ENCODE assay signal across 8 cellular contexts in genomic region chr2:127416486-127417001, GRCh38. TPM values are rescaled to one million over a fixed set of nuclear protein-coding genes. Genes with fewer than 3 reads are reported as not detected.
A peak's percentile ranks its signal among the peaks of the same experiment; 100 is the strongest.
DNase-seq lines count a peak whose midpoint lies in the region; ATAC-seq and TF ChIP-seq lines count a peak whose summit lies in the region.

No MANE protein-coding gene starts in this region.

- no peaks in the 10 kb centered on the region for H3K27me3 Mint-ChIP-seq in MCF 10A (ENCODE audit: insufficient read depth, unreplicated experiment)
- peaks cover 50% of the 10 kb centered on the region for H3K27me3 Mint-ChIP-seq in nephron progenitor cell (ENCODE audit: low read depth, poor library complexity)

- POLR2A ChIA-PET in MCF 10A (lab: Yijun Ruan, JAX): interaction anchor here (0.9 to 7.5 kb wide), 5 partner anchors 15 to 63 kb away, joined by 3 to 57 read pairs (median 9); partner anchors contain the start of gene MAP3K2

- no peaks in the 10 kb centered on the region for H3K36me3 Mint-ChIP-seq in MCF 10A (ENCODE audit: insufficient read depth, unreplicated experiment)
- peaks cover 7% of the 10 kb centered on the region for H3K36me3 Mint-ChIP-seq in nephron progenitor cell (ENCODE audit: low read depth)

- peaks cover 30% of the 10 kb centered on the region for H3K4me1 Mint-ChIP-seq in MCF 10A (ENCODE audit: insufficient read depth, unreplicated experiment)
- H3K4me1 Mint-ChIP-seq in nephron progenitor cell: peaks cover 22% of the 10 kb centered on the region

- peak overlapping the region; percentile 33 for H3K4me3 ChIP-seq in GM12875 (ENCODE audit: low read depth, low read length)
- peak overlapping the region; percentile 36 for H3K4me3 ChIP-seq in HL-60 (replicated peaks; ENCODE audit: insufficient read depth, low read length)

- peak overlapping the region; percentile 24 for H3K27ac Mint-ChIP-seq in MCF 10A (ENCODE audit: low read depth, unreplicated experiment)
- no peak overlapping the region for H3K27ac Mint-ChIP-seq in nephron progenitor cell

- no peak for ATAC-seq in HG03378 (IDR thresholded peaks at IDR 0.05; ENCODE audit: unreplicated experiment)

- TF ChIP-seq CTCF in GM12875 (IDR thresholded peaks at IDR 0.05; ENCODE audit: borderline replicate concordance, insufficient read depth, low read depth, low read length) (no peak), HL-60 (IDR thresholded peaks at IDR 0.05; ENCODE audit: insufficient read depth, low read length) (no peak), MCF 10A (IDR thresholded peaks at IDR 0.05; ENCODE audit: unreplicated experiment) (no peak), nephron progenitor cell (IDR thresholded peaks at IDR 0.05) (no peak)

- BruUV-seq in MCF 10A (replicated peaks; lab: Mats Ljungman, UMichigan): no TSS peak

- CTCF ChIA-PET in MCF 10A (lab: Yijun Ruan, JAX): interaction anchor here (0.7 to 3.6 kb wide), 10 partner anchors 11 to 97 kb away, joined by 3 to 21 read pairs (median 4); no protein-coding TSS in a partner anchor

- no peaks in the 10 kb centered on the region for H3K9me3 Mint-ChIP-seq in MCF 10A (ENCODE audit: unreplicated experiment)
- peaks cover 17% of the 10 kb centered on the region for H3K9me3 Mint-ChIP-seq in nephron progenitor cell

- DNase-seq in HL-60 (ENCODE audit: low read depth in 1 of 2, low spot score in 1 of 2) (peak in 1 of 2 experiments; percentile 71), MCF 10A (ENCODE audit: unreplicated experiment) (no peak), nephron progenitor cell (no peak), RKO (ENCODE audit: low spot score) (no peak)
- no peak for DNase-seq in stimulated activated CD8-positive, alpha-beta memory T cell treated with anti-CD3 and anti-CD28 coated beads, Interleukin-4, amount 100 ng/mL, for 48 hours
- no peak for DNase-seq in stimulated activated naive CD4-positive, alpha-beta T cell treated with Interleukin-2 at 50 U/mL for 16 hours (lab: John Stamatoyannopoulos, UW)

- H3K4me3 Mint-ChIP-seq in MCF 10A (ENCODE audit: unreplicated experiment) (peak overlapping the region; percentile 65), nephron progenitor cell (peak overlapping the region; percentile 64)

- H3K27ac ChIP-seq in HL-60 (replicated peaks): peak overlapping the region; percentile 39

- H3K27me3 ChIP-seq in HL-60 (ENCODE audit: insufficient read depth, poor library complexity, severe bottlenecking): no peaks in the 10 kb centered on the region

- intact Hi-C loops in MCF 10A (cut with micrococcal nuclease): loop anchor here (2.0 to 5.0 kb wide), 2 partner anchors 59 to 92 kb away; no protein-coding TSS in a partner anchor

RNA-seq across cellular contexts. Expression of gene PROC, which starts 1.7 kb away (rescaled TPM):
- total RNA-seq in MCF 10A (2022): not detected in 2 replicates

RNA-seq across cellular contexts. Expression of gene MAP3K2, which starts 28.8 kb away (rescaled TPM):
- total RNA-seq in MCF 10A (2022): 62.9 and 65.6 TPM in 2 replicates
